In the genomic region with DNA sequence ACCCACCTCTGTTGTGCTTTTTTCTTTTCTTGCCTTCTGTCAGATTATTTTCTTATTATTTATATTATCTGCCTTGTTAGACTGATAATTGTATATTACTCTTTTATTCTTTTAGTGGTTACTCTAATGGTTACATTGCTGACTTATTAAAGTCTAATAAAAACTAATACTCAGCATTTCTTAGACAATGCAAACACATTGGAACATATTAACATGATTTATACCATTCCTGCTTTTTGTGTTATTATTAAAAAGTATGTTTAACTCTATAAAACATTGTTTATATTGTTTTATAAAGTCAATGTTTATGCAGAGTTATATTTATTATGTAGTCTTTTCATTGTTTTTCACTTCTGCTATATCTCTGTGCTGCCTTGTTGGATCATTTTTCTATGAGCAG, we compare ENCODE assay signal across 29 cellular contexts.
"Had no signal": no experiment of that assay in that cellular context is flagged by ENCODE, and none has a peak within 500 bp of the region (broad histone marks: within the 10 kb centered on the region; RNA-seq: fewer than 3 reads in every experiment).

No MANE protein-coding gene starts in this region.

- H3K27ac ChIP-seq: adrenal gland, body of pancreas, breast epithelium, PC-9, SK-N-MC had no signal

- FAIRE-seq: astrocyte had no signal

- H3K9me3 ChIP-seq: adrenal gland, body of pancreas, breast epithelium had no signal

- DNase-seq: activated CD4-positive, alpha-beta T cell treated with anti-CD3 and anti-CD28 coated beads, Interleukin-2, amount 10 ng/mL, durations not matched to agents 24 days and 14 days; activated CD4-positive, alpha-beta T cell treated with anti-CD3 and anti-CD28 coated beads, Interleukin-2, amount 50 U/mL, for 48 hours; activated CD8-positive, alpha-beta T cell treated with anti-CD3 and anti-CD28 coated beads, Interleukin-2, amount 10 ng/mL, durations not matched to agents 7 days and 5 days; activated gamma-delta T cell; activated naive CD4-positive, alpha-beta T cell treated with Interleukin-2 at 50 U/mL for 16 hours; activated T-cell treated with anti-CD3 and anti-CD28 coated beads, Interleukin-2, amount 50 U/mL, for 24 hours; adrenal gland; body of pancreas; cerebellar nuclear complex; Kasumi-1; MM.1S; MV-4-11; NCI-H1092 treated with DMSO at 0.1 percent for 48 hours; NCI-H1417; NCI-H146; NCI-H187; NCI-H2029 treated with DMSO at 0.1 percent for 48 hours; NCI-H2107; NCI-H2171; NCI-H510A; NCI-H526; NCI-H748 treated with DMSO at 0.1 percent for 48 hours; PC-9; Right ventricle myocardium superior; T1000 had no signal

- ATAC-seq: activated CD8-positive, alpha-beta T cell treated with anti-CD3 and anti-CD28 coated beads, Interleukin-2, amount 10 ng/mL, durations not matched to agents 7 days and 5 days; activated naive CD4-positive, alpha-beta T cell treated with anti-CD3 and anti-CD28 coated beads, Interleukin-2, amount 50 U/mL, for 72 hours; body of pancreas had no signal

- H3K36me3 ChIP-seq: adrenal gland, breast epithelium had no signal

- H3K4me3 ChIP-seq: adrenal gland, body of pancreas, breast epithelium, PC-9, SK-N-MC had no signal

- H3K27me3 ChIP-seq: adrenal gland, body of pancreas, breast epithelium had no signal

- H3K4me1 ChIP-seq: adrenal gland, body of pancreas, breast epithelium had no signal
